Comparison of ENCODE assay signal across 13 cellular contexts in genomic region chr15:31457631-31458526, GRCh38.
DNase-seq lines count a peak whose midpoint lies in the region; ATAC-seq and TF ChIP-seq lines count a peak whose summit lies in the region.
"Had no signal": no experiment of that assay in that cellular context is flagged by ENCODE, and none has a peak within 500 bp of the region (broad histone marks: within the 10 kb centered on the region; RNA-seq: fewer than 3 reads in every experiment).

No MANE protein-coding gene starts in this region.

- H3K9me3 Mint-ChIP-seq in activated T-cell treated with anti-CD3 and anti-CD28 coated beads, Interleukin-2, amount 50 U/mL, for 24 hours: peaks cover 2% of the 10 kb centered on the region

- H3K4me3 Mint-ChIP-seq in activated T-cell treated with anti-CD3 and anti-CD28 coated beads, Interleukin-2, amount 50 U/mL, for 24 hours: no peak overlapping the region

- H3K36me3 ChIP-seq in adipocyte (ENCODE audit: control insufficient read depth, insufficient read depth, low read length, severe bottlenecking): no peaks in the 10 kb centered on the region
- H3K36me3 ChIP-seq in transverse colon: no peaks in the 10 kb centered on the region
- no peaks in the 10 kb centered on the region for H3K36me3 ChIP-seq in psoas muscle (ENCODE audit: insufficient read depth in 1 of 2, low read depth in 1 of 2)
- H3K36me3 ChIP-seq: WERI-Rb-1 had no signal

- peaks cover 42% of the 10 kb centered on the region for H3K4me1 Mint-ChIP-seq in activated T-cell treated with anti-CD3 and anti-CD28 coated beads, Interleukin-2, amount 50 U/mL, for 24 hours (ENCODE audit: low read depth)

- DNase-seq in activated T-cell treated with anti-CD3 and anti-CD28 coated beads, Interleukin-2, amount 50 U/mL, for 24 hours: peak; percentile 24
- no peak for DNase-seq in activated T-cell treated with anti-CD3 and anti-CD28 coated beads for 4 hours
- DNase-seq in adipocyte (ENCODE audit: low read depth): peak; percentile 81
- DNase-seq in left cardiac atrium: no peak
- no peak for DNase-seq in transverse colon
- DNase-seq in psoas muscle: no peak
- no peak for DNase-seq in activated CD4-positive, alpha-beta T cell treated with anti-CD3 and anti-CD28 coated beads, Interleukin-2, amount 50 U/mL, for 4 hours
- DNase-seq: CD4-positive, CD25-positive, alpha-beta regulatory T cell; cerebellar nuclear complex; NCI-H526; WERI-Rb-1 had no signal

- no peak for TF ChIP-seq CTCF in transverse colon (IDR thresholded peaks at IDR 0.05)
- TF ChIP-seq CTCF in psoas muscle (IDR thresholded peaks at IDR 0.05): no peak

- WGBS in transverse colon (ENCODE audit: low coverage in 1 of 2), 2 donors: 72% methylated on average over 11 of the region's 11 CpGs; no CpG with 5 or more reads in 1 of the 2 donors
- 66 to 76% (median 70%) methylated on average over 11 of the region's 11 CpGs for WGBS in psoas muscle, 3 donors

- H3K27me3 Mint-ChIP-seq in activated T-cell treated with anti-CD3 and anti-CD28 coated beads, Interleukin-2, amount 50 U/mL, for 24 hours: no peaks in the 10 kb centered on the region

- H3K4me3 ChIP-seq in adipocyte (ENCODE audit: low read length): peak overlapping the region; percentile 25
- no peak overlapping the region for H3K4me3 ChIP-seq in transverse colon
- no peak overlapping the region for H3K4me3 ChIP-seq in psoas muscle

- H3K27ac Mint-ChIP-seq in activated T-cell treated with anti-CD3 and anti-CD28 coated beads, Interleukin-2, amount 50 U/mL, for 24 hours: peak overlapping the region; percentile 90

- H3K27me3 ChIP-seq in adipocyte (replicated peaks; ENCODE audit: control insufficient read depth, insufficient read depth, low read length) (no peaks in the 10 kb centered on the region), transverse colon (no peaks in the 10 kb centered on the region), psoas muscle (ENCODE audit: insufficient read depth in 3 of 3, low read length in 2 of 3) (no peaks in the 10 kb centered on the region)

- ATAC-seq in left cardiac atrium (peak; percentile 50 to 85), GM18909 (IDR thresholded peaks at IDR 0.05; ENCODE audit: poor library complexity, unreplicated experiment) (no peak), psoas muscle (no peak)
- ATAC-seq: HCT116 had no signal

- intact Hi-C loops in left cardiac atrium (cut with DNase I): no loop called here
- intact Hi-C loops in transverse colon (cut with DNase I; ENCODE audit: low total_unique reads): no loop called here
- intact Hi-C loops in psoas muscle (cut with DNase I): no loop called here

- no peaks in the 10 kb centered on the region for H3K36me3 Mint-ChIP-seq in activated T-cell treated with anti-CD3 and anti-CD28 coated beads, Interleukin-2, amount 50 U/mL, for 24 hours (ENCODE audit: low read depth)
- H3K36me3 Mint-ChIP-seq: CD4-positive, CD25-positive, alpha-beta regulatory T cell had no signal

- TF ChIP-seq EP300 in transverse colon (IDR thresholded peaks at IDR 0.05; ENCODE audit: low read depth): no peak

- H3K27ac ChIP-seq in transverse colon (peak overlapping the region in 3 of 4 donors; percentile 7 to 58 (median 29)), psoas muscle (no peak overlapping the region)
- H3K27ac ChIP-seq: WERI-Rb-1 had no signal

- in situ Hi-C loops in transverse colon (cut with MboI; ENCODE audit: low pct_ligation_motif_present in 1 of 4, low pct_unique_long_range_greater_than_20kb in 1 of 4, low sequenced_read_pairs in 3 of 4): no loop called here

- TF ChIP-seq POLR2A in transverse colon (IDR thresholded peaks at IDR 0.05): no peak

- H3K9me3 ChIP-seq in adipocyte (ENCODE audit: control insufficient read depth, low read length) (no peaks in the 10 kb centered on the region), transverse colon (no peaks in the 10 kb centered on the region), psoas muscle (no peaks in the 10 kb centered on the region)

- H3K4me1 ChIP-seq in adipocyte (ENCODE audit: control insufficient read depth, insufficient read depth, low read length) (peaks cover 38% of the 10 kb centered on the region), transverse colon (peaks cover 0 to 10% (median 2%) of the 10 kb centered on the region in 4 donors), psoas muscle (no peaks in the 10 kb centered on the region)

- peak overlapping the region; percentile 72 for H3K9ac ChIP-seq in adipocyte (ENCODE audit: low read length)

Comparison
In these comparisons a context has a peak if more than half of its experiments do, and no peak if none do; other contexts are left out.
1. DNase-seq: peak in activated T-cell treated with anti-CD3 and anti-CD28 coated beads, Interleukin-2, amount 50 U/mL, for 24 hours (single experiment) and adipocyte (single experiment); none in activated T-cell treated with anti-CD3 and anti-CD28 coated beads for 4 hours (single experiment), left cardiac atrium (single experiment), transverse colon (single experiment), psoas muscle (0 of 2) and activated CD4-positive, alpha-beta T cell treated with anti-CD3 and anti-CD28 coated beads, Interleukin-2, amount 50 U/mL, for 4 hours (0 of 2).
2. ATAC-seq: peak in left cardiac atrium (2 of 2); none in GM18909 (single experiment) and psoas muscle (0 of 4).